ENCODE assay signal across 3 cellular contexts in genomic region chr2:177332992-177333388, GRCh38.
TF ChIP-seq lines count a peak whose summit lies in the region.

No MANE protein-coding gene starts in this region.

TF ChIP-seq in SK-N-SH, 30 proteins besides CTCF, POLR2A, EP300 and RAD21 (continued from another document and continues in another):
- TF ChIP-seq USF2 (IDR thresholded peaks at IDR 0.05; ENCODE audit: borderline replicate concordance, low read depth, low read length) (no peak), FOXM1 (IDR thresholded peaks at IDR 0.05; ENCODE audit: low read depth) (no peak), RXRA (IDR thresholded peaks at IDR 0.05; ENCODE audit: borderline replicate concordance, low read depth) (no peak), NRF1 (IDR thresholded peaks at IDR 0.05; ENCODE audit: low read depth, low read length) (no peak), GABPA (IDR thresholded peaks at IDR 0.05; ENCODE audit: low read depth) (no peak), MEF2A (IDR thresholded peaks at IDR 0.05; ENCODE audit: borderline replicate concordance, low read depth) (no peak), NFIC (IDR thresholded peaks at IDR 0.05; ENCODE audit: borderline replicate concordance) (no peak), REST (IDR thresholded peaks at IDR 0.05; ENCODE audit: low read depth, low read length) (no peak), JUND (IDR thresholded peaks at IDR 0.05) (no peak), ZBTB33 (IDR thresholded peaks at IDR 0.05; ENCODE audit: borderline replicate concordance, low read depth) (no peak), YY1 (IDR thresholded peaks at IDR 0.05; ENCODE audit: low read depth) (no peak), USF1 (IDR thresholded peaks at IDR 0.05; ENCODE audit: borderline replicate concordance, low read depth) (no peak)

TF ChIP-seq in SK-N-SH treated with all-trans-retinoic acid at 6 μM for 48 hours, 23 proteins besides CTCF, POLR2A, EP300 and RAD21 (continued from another document):
- no peak for TF ChIP-seq PATZ1 (CRISPR knock-in tag; IDR thresholded peaks at IDR 0.05; ENCODE audit: borderline replicate concordance)
- no peak for TF ChIP-seq TSHZ2 (CRISPR knock-in tag; IDR thresholded peaks at IDR 0.05)
- TF ChIP-seq OSR1 (CRISPR knock-in tag; IDR thresholded peaks at IDR 0.05): no peak
- no peak for TF ChIP-seq CSRNP3 (CRISPR knock-in tag; IDR thresholded peaks at IDR 0.05)
- no peak for TF ChIP-seq ZNF8 (CRISPR knock-in tag; IDR thresholded peaks at IDR 0.05)
- TF ChIP-seq RARB (CRISPR knock-in tag; IDR thresholded peaks at IDR 0.05): no peak
- no peak for TF ChIP-seq ZFP30 (CRISPR knock-in tag; IDR thresholded peaks at IDR 0.05)
- no peak for TF ChIP-seq GLIS3 (CRISPR knock-in tag; IDR thresholded peaks at IDR 0.05)
- TF ChIP-seq ZFP3 (CRISPR knock-in tag; IDR thresholded peaks at IDR 0.05): no peak
- no peak for TF ChIP-seq ZNF70 (CRISPR knock-in tag; IDR thresholded peaks at IDR 0.05)
- TF ChIP-seq ZC3H10 (CRISPR knock-in tag; IDR thresholded peaks at IDR 0.05): no peak
- TF ChIP-seq SNAI2 (CRISPR knock-in tag; IDR thresholded peaks at IDR 0.05): no peak
- TF ChIP-seq POU6F1 (CRISPR knock-in tag; IDR thresholded peaks at IDR 0.05; ENCODE audit: borderline replicate concordance, low read depth): no peak
- no peak for TF ChIP-seq TOX (CRISPR knock-in tag; IDR thresholded peaks at IDR 0.05; ENCODE audit: borderline replicate concordance)
- TF ChIP-seq TCF4 (CRISPR knock-in tag; IDR thresholded peaks at IDR 0.05; ENCODE audit: borderline replicate concordance): no peak
- TF ChIP-seq ARNTL (CRISPR knock-in tag; IDR thresholded peaks at IDR 0.05; ENCODE audit: borderline replicate concordance, low read depth): no peak
- no peak for TF ChIP-seq PPARA (CRISPR knock-in tag; IDR thresholded peaks at IDR 0.05; ENCODE audit: borderline replicate concordance)

TF ChIP-seq in liver, 16 proteins besides CTCF, POLR2A, EP300 and RAD21 (continued from another document):
- TF ChIP-seq ZBTB33 (IDR thresholded peaks at IDR 0.05): no peak
- peak; percentile 4 for TF ChIP-seq YY1 (IDR thresholded peaks at IDR 0.05)
- peak; percentile 76 for TF ChIP-seq REST (IDR thresholded peaks at IDR 0.05)
- TF ChIP-seq SP1 (IDR thresholded peaks at IDR 0.05): peak; percentile 43
